22 cellular contexts compared by ENCODE assay signal in the genomic region with DNA sequence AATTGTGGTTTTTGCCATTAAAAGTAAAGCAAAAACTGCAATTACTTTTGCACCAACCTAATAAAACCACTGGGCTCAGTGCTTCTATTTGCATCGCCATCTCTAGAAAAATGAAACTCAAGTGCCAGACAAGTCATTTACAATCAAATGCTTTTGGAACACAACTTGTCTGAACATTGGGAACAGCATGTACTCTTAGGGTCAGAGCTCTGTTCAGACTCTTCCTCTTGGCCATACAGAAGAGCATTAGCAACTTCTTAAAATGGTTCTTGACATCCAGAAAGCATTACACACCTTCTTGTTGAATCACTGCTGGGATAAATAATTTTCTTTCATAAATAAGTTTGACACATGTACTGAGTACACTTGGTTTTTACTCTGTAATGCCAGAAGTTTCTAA.
DNase-seq lines count a peak whose midpoint lies in the region; ATAC-seq and TF ChIP-seq lines count a peak whose summit lies in the region.
"Had no signal": no experiment of that assay in that cellular context is flagged by ENCODE, and none has a peak within 500 bp of the region (broad histone marks: within the 10 kb centered on the region; RNA-seq: fewer than 3 reads in every experiment).

No MANE protein-coding gene starts in this region.

- no peak overlapping the region for H3K9ac ChIP-seq in iPS-20b (ENCODE audit: low read depth, low read length)

- peaks cover 64% of the 10 kb centered on the region for H3K4me1 ChIP-seq in iPS-20b (ENCODE audit: insufficient read depth, low read length)
- H3K4me1 ChIP-seq in sigmoid colon = peaks cover 0 to 55% (median 37%) of the 10 kb centered on the region in 4 donors

- TF ChIP-seq CTCF in sigmoid colon (IDR thresholded peaks at IDR 0.05) = no peak

- 85 to 88% methylated on average over 1 of the region's 1 CpG for WGBS in sigmoid colon, 2 donors

- H3K36me3 ChIP-seq in iPS-20b (ENCODE audit: insufficient read depth, low read depth, low read length) (peaks cover 6% of the 10 kb centered on the region; the same call in 1 of the 2 replicates), sigmoid colon (no peaks in the 10 kb centered on the region)

- no peak for DNase-seq in Right ventricle myocardium inferior (ENCODE audit: missing footprints)
- DNase-seq in cardiac septum (ENCODE audit: low spot score) = no peak
- no peak for DNase-seq in sigmoid colon
- DNase-seq in cerebellar cortex (ENCODE audit: low spot score) = no peak
- no peak for DNase-seq in NOMO-1 treated with DMSO at 0.1 percent for 48 hours (lab: John Stamatoyannopoulos, UW; ENCODE audit: unreplicated experiment)
- DNase-seq in AG20443 (ENCODE audit: low spot score) = no peak
- no peak for DNase-seq in activated CD4-positive, alpha-beta T cell treated with anti-CD3 and anti-CD28 coated beads for 1 hour
- DNase-seq: activated CD4-positive, alpha-beta T cell treated with anti-CD3 and anti-CD28 coated beads, Interleukin-2, amount 10 ng/mL, durations not matched to agents 24 days and 14 days; activated naive CD4-positive, alpha-beta T cell; C1 segment of cervical spinal cord; dermis blood vessel endothelial cell; DMS 273 treated with DMSO at 0.1 percent for 48 hours; head of caudate nucleus; MV-4-11; NCI-H748 treated with DMSO at 0.1 percent for 48 hours; nucleus accumbens; stimulated activated CD4-positive, alpha-beta T cell treated with anti-CD3 and anti-CD28 coated beads, Interleukin-4, amount 100 ng/mL, for 4 hours; stimulated activated CD8-positive, alpha-beta memory T cell treated with anti-CD3 and anti-CD28 coated beads, Interleukin-4, amount 100 ng/mL, for 48 hours had no signal

- H3K9me3 ChIP-seq in iPS-20b (ENCODE audit: insufficient read depth, low read depth, low read length) (no peaks in the 10 kb centered on the region), sigmoid colon (no peaks in the 10 kb centered on the region)

- H3K27ac ChIP-seq in iPS-20b (ENCODE audit: low read length) = peak overlapping the region; percentile 49
- peak overlapping the region; percentile 78 to 90 (median 87) for H3K27ac ChIP-seq in sigmoid colon
- H3K27ac ChIP-seq: epithelial cell of prostate, SK-N-MC had no signal

- intact Hi-C loops in Right ventricle myocardium inferior (cut with DNase I) (no loop called here), cardiac septum (cut with DNase I) (no loop called here), sigmoid colon (cut with DNase I) (loop anchor here (1.0 to 2.0 kb wide), 3 partner anchors 78 to 95 kb away; no protein-coding TSS in a partner anchor)

- peak; percentile 65 for ATAC-seq in Right ventricle myocardium inferior

- H3K4me3 ChIP-seq in iPS-20b (ENCODE audit: low read length) (0 out of 2 replicates have a peak overlapping the region, but pooled peaks have one; percentile 14), sigmoid colon (no peak overlapping the region)
- H3K4me3 ChIP-seq: SK-N-MC, skin epidermis had no signal

- no peak for TF ChIP-seq POLR2A in sigmoid colon (IDR thresholded peaks at IDR 0.05)

- H3K27me3 ChIP-seq in iPS-20b (ENCODE audit: insufficient read depth, low read length) = no peaks in the 10 kb centered on the region
- no peaks in the 10 kb centered on the region for H3K27me3 ChIP-seq in sigmoid colon

- peak; percentile 97 to 99 (median 98) for TF ChIP-seq EP300 in sigmoid colon (IDR thresholded peaks at IDR 0.05)
